Comparison of ENCODE assay signal across 22 cellular contexts in the genomic region with DNA sequence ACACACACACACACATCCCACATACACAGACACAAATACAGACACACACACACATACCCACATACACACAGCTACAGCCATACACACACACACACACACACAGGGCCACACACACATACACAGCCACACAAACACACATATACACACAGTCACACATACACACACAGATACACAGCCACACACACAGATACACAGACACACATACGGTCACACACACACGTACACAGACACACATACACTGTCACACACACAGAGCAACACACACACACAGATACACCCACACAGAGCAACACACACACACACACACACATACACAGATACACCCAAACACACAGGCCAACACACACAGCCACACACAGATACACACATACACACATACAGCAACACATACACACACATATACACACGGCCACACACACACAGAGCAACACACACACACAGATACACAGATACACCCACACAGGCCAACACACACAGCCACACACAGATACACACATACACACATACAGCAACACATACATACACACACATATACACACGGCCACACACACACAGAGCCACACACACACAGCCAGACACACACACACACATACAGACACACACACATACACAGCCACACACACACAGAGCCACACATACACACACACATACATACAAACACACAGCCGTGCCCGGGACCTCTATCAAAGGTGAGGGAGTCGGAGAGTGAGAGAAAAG. TPM values are rescaled to one million over a fixed set of nuclear protein-coding genes. Genes with fewer than 3 reads are reported as not detected.
DNase-seq lines count a peak whose midpoint lies in the region; ATAC-seq, FAIRE-seq and TF ChIP-seq lines count a peak whose summit lies in the region.
"Had no signal": no experiment of that assay in that cellular context is flagged by ENCODE, and none has a peak within 500 bp of the region (broad histone marks: within the 10 kb centered on the region; RNA-seq: fewer than 3 reads in every experiment).

No MANE protein-coding gene starts in this region.

- BruUV-seq in GM12878 (replicated peaks; lab: Mats Ljungman, UMichigan) = no TSS peak

- no peak overlapping the region for H2BK120ac ChIP-seq in neuronal stem cell (ENCODE audit: low read depth, low read length)

- peak overlapping the region; percentile 6 for H3K4ac ChIP-seq in neuronal stem cell (ENCODE audit: low read length)

- H3K4me2 ChIP-seq in GM12878 (ENCODE audit: control insufficient read depth, insufficient read depth) (no peak overlapping the region), neuronal stem cell (ENCODE audit: insufficient read depth, low read length, poor library complexity, severe bottlenecking) (no peak overlapping the region)

- POLR2A ChIA-PET in GM12878 (lab: Charles Lee) = no interaction called here

- H4K8ac ChIP-seq in neuronal stem cell (ENCODE audit: low read depth, low read length) = no peak overlapping the region

- H3K4me3 ChIP-seq in GM12878 = no peak overlapping the region
- peak overlapping the region in 1 of 2 donors; percentile 64 for H3K4me3 ChIP-seq in neuronal stem cell (ENCODE audit: low read length in 2 of 2)
- H3K4me3 ChIP-seq: GM23248, SK-N-MC had no signal

- peak overlapping the region; percentile 3 for H3K14ac ChIP-seq in neuronal stem cell (ENCODE audit: low read length)

- FAIRE-seq in GM12878 (lab: Jason Lieb, UNC) = peak; percentile 65
- FAIRE-seq: GM19239 had no signal

- H3K9ac ChIP-seq in GM12878 (ENCODE audit: control insufficient read depth, insufficient read depth, low read length) = no peak overlapping the region
- peak overlapping the region; percentile 78 for H3K9ac ChIP-seq in neuronal stem cell (ENCODE audit: low read depth, low read length, poor library complexity)
- H3K9ac ChIP-seq: GM23248 had no signal

- H3K36me3 ChIP-seq in GM12878 (ENCODE audit: control insufficient read depth in 2 of 2, insufficient read depth in 2 of 2, low read length in 1 of 2) = no peaks in the 10 kb centered on the region
- peaks cover 0 to 5% of the 10 kb centered on the region in 2 donors for H3K36me3 ChIP-seq in neuronal stem cell (replicated peaks in 1 of 2; ENCODE audit: control insufficient read depth in 2 of 2, insufficient read depth in 2 of 2, low read length in 2 of 2)

- CTCF ChIA-PET in GM12878 (lab: Yijun Ruan, JAX) = no interaction called here

- TF ChIP-seq POLR2A in GM12878 (IDR thresholded peaks at IDR 0.05; ENCODE audit: low read depth, low read length) = no peak

- TF ChIP-seq EP300 in GM12878 (IDR thresholded peaks at IDR 0.05; ENCODE audit: borderline replicate concordance in 1 of 2, control insufficient read depth in 1 of 2, low read depth in 2 of 2, low read length in 2 of 2) = no peak

- TF ChIP-seq CTCF in GM12878 (IDR thresholded peaks at IDR 0.05 in 2 of 3, conservative IDR thresholded peaks at IDR 0.05 in 1 of 3; ENCODE audit: control insufficient read depth in 2 of 3, extremely low read depth in 1 of 3, insufficient read depth in 1 of 3, low read depth in 3 of 3, low read length in 3 of 3) = no peak

- H4K91ac ChIP-seq in neuronal stem cell (ENCODE audit: low read depth, low read length, poor library complexity) = peak overlapping the region; percentile 87

- H3K9me3 ChIP-seq in GM12878 (replicated peaks; ENCODE audit: control insufficient read depth, insufficient read depth, low read length) (no peaks in the 10 kb centered on the region), neuronal stem cell (replicated peaks in 1 of 2; ENCODE audit: control insufficient read depth in 2 of 2, insufficient read depth in 1 of 2, low read depth in 1 of 2, low read length in 2 of 2) (peaks cover 0 to 7% of the 10 kb centered on the region in 2 donors)

- no peak overlapping the region for H2BK12ac ChIP-seq in neuronal stem cell (ENCODE audit: low read length)

- H3K79me1 ChIP-seq in neuronal stem cell (ENCODE audit: low read depth, low read length) = peaks cover 10% of the 10 kb centered on the region

- TF ChIP-seq RAD21 in GM12878 (IDR thresholded peaks at IDR 0.05; ENCODE audit: insufficient read depth, low read depth, low read length) = no peak

- H2BK5ac ChIP-seq in neuronal stem cell (ENCODE audit: low read length) = no peak overlapping the region

- no peak overlapping the region for H2AK5ac ChIP-seq in neuronal stem cell (ENCODE audit: low read depth, low read length)

- in situ Hi-C loops in GM12878 (cut with MboI) = no loop called here
- in situ Hi-C loops in G401 (cut with HindIII; ENCODE audit: low sequenced_read_pairs) = no loop called here

- DNase-seq in Right ventricle myocardium superior (peak; percentile 3), cardiac septum (ENCODE audit: low spot score) (no peak), GM12878 (ENCODE audit: low read depth, low spot score) (no peak), neuronal stem cell (ENCODE audit: low spot score) (no peak), G401 (ENCODE audit: low spot score) (no peak)
- no peak for DNase-seq in activated CD8-positive, alpha-beta memory T cell treated with anti-CD3 and anti-CD28 coated beads for 24 hours
- DNase-seq in central memory CD4-positive, alpha-beta T cell = no peak
- no peak for DNase-seq in activated T-cell treated with anti-CD3 and anti-CD28 coated beads, Interleukin-2, amount 50 U/mL, for 48 hours
- DNase-seq: DMS 273 treated with DMSO at 0.1 percent for 48 hours, DND-41, GDM1, GM23248, KG1, NCI-H1436 treated with DMSO at 0.1 percent for 48 hours, NCI-H2029, NCI-H526, SHP77 had no signal

- H2AFZ ChIP-seq in GM12878 (ENCODE audit: control insufficient read depth, low read depth, low read length) (no peak overlapping the region), neuronal stem cell (ENCODE audit: low read length) (no peak overlapping the region)
- H2AFZ ChIP-seq: GM23248 had no signal

- no peak overlapping the region for H2BK15ac ChIP-seq in neuronal stem cell (ENCODE audit: low read length)

- H3K27me3 ChIP-seq in GM12878 (replicated peaks in 1 of 2; ENCODE audit: control insufficient read depth in 2 of 2, insufficient read depth in 2 of 2, low read length in 1 of 2) = peaks cover 0 to 1% of the 10 kb centered on the region in 2 experiments; a peak in 2 of 4 replicates
- peaks cover 7 to 47% (median 27%) of the 10 kb centered on the region in 3 experiments for H3K27me3 ChIP-seq in neuronal stem cell (ENCODE audit: control insufficient read depth in 3 of 3, insufficient read depth in 3 of 3, low read depth in 1 of 3, low read length in 3 of 3)

- H3K18ac ChIP-seq in neuronal stem cell (ENCODE audit: low read length) = peak overlapping the region; percentile 59

- intact Hi-C loops in Right ventricle myocardium superior (cut with DNase I) (loop anchor here (10.0 kb wide), 1 partner anchor 413 kb away; the partner anchor contains the start of gene METTL2B), cardiac septum (cut with DNase I) (no loop called here), GM12878 (cut with micrococcal nuclease; ENCODE audit: unreplicated experiment) (loop anchor here (10.0 kb wide), 1 partner anchor 433 kb away; the partner anchor contains the start of gene HILPDA)

- RAD21 ChIA-PET in GM12878 (lab: Charles Lee; ENCODE audit: unreplicated experiment) = no interaction called here

- no peak for ATAC-seq in Right ventricle myocardium superior (ENCODE audit: poor library complexity)
- no peak for ATAC-seq in GM12878
- ATAC-seq: Panc1 had no signal

- peak overlapping the region; percentile 45 for H3K23ac ChIP-seq in neuronal stem cell (ENCODE audit: low read depth, low read length, poor library complexity)

- H3K27ac ChIP-seq in GM12878 (ENCODE audit: control insufficient read depth, insufficient read depth) (no peak overlapping the region), neuronal stem cell (replicated peaks; ENCODE audit: low read length) (no peak overlapping the region)
- H3K27ac ChIP-seq: GM23248, SK-N-MC had no signal

- H3K4me1 ChIP-seq in GM12878 (ENCODE audit: control insufficient read depth, insufficient read depth, low read length) (peaks cover 11% of the 10 kb centered on the region), neuronal stem cell (ENCODE audit: control insufficient read depth in 2 of 2, insufficient read depth in 1 of 2, low read depth in 1 of 2, low read length in 2 of 2) (peaks cover 0 to 1% of the 10 kb centered on the region in 2 donors)

- no peaks in the 10 kb centered on the region for H4K20me1 ChIP-seq in GM12878 (ENCODE audit: control insufficient read depth, insufficient read depth)

- no peaks in the 10 kb centered on the region for H3K79me2 ChIP-seq in GM12878 (ENCODE audit: control insufficient read depth, insufficient read depth, low read length)

- SMC1A ChIA-PET in GM12878 (lab: Charles Lee; ENCODE audit: uncharacterized antibody, unreplicated experiment) = no interaction called here

- WGBS in GM12878 (ENCODE audit: insufficient coverage, insufficient replicate concordance, low lambda C conversion rate, missing lambda C conversion rate) = 83% methylated on average over 7 of the region's 7 CpGs
- no CpG with 5 or more reads among the region's 7 CpGs for WGBS in neuronal stem cell (ENCODE audit: extremely low coverage in 2 of 2, insufficient read length in 2 of 2, insufficient replicate concordance in 1 of 2), 2 donors

RNA-seq across cellular contexts. Expression of gene KCP, which starts 22.3 kb away (rescaled TPM):
- total RNA-seq in Right ventricle myocardium superior = 0.11 TPM
- total RNA-seq in cardiac septum = 0.35 TPM
- 6.2 and 7.5 TPM in 2 replicates for total RNA-seq in GM12878 (2013; cell fraction: nucleolus; rRNA removed)
- 2.9 and 4.2 TPM in 2 replicates for total RNA-seq in GM12878 (2014; rRNA removed)
- total RNA-seq in GM12878 (2014; rRNA removed; fragmentation: Illumina TruSeq; extraction: Trizol) = 1.1 and 1.4 TPM in 2 replicates
- total RNA-seq in GM12878 (2021) = 5.6 and 7.8 TPM in 2 replicates
- 1.4 TPM for polyA plus RNA-seq in GM12878 (2011; ENCODE audit: low read depth)
- 0.45 and 0.76 TPM in 2 replicates for polyA plus RNA-seq in GM12878 (2011; rRNA removed)
- polyA plus RNA-seq in GM12878 (2011; cell fraction: cytosol; rRNA removed) = 1.0 and 1.9 TPM in 2 replicates
- 17.7 and 21.9 TPM in 2 replicates for polyA plus RNA-seq in GM12878 (2011; cell fraction: nucleus; rRNA removed)
- 2.9 and 3.4 TPM in 2 replicates for polyA plus RNA-seq in GM12878 (2012)
- 0.48 and 1.0 TPM in 2 replicates for polyA plus RNA-seq in GM12878 (2014; fragmentation: Illumina TruSeq; extraction: Trizol)
- polyA plus RNA-seq in GM12878 (2014; fragmentation: Nextera tagmentation; extraction: Ambion mirVana) = under 1 TPM; 0.05 to 0.35 TPM
- polyA plus RNA-seq in GM12878 (2014; rRNA removed) = 6.0 and 7.6 TPM in 2 replicates
- 1 to 10 TPM; 4.0 to 4.3 TPM for polyA plus RNA-seq in GM12878 (2016; fragmentation: Nextera tagmentation; extraction: Ambion mirVana)
- 1.1 and 2.2 TPM in 2 replicates for polyA minus RNA-seq in GM12878 (2011; rRNA and poly(A)+ RNA removed)
- polyA minus RNA-seq in GM12878 (2011; cell fraction: cytosol; rRNA and poly(A)+ RNA removed) = 0.21 and 1.5 TPM in 2 replicates
- polyA minus RNA-seq in GM12878 (2011; cell fraction: nucleus; rRNA and poly(A)+ RNA removed) = 3.5 and 6.1 TPM in 2 replicates
- polyA plus RNA-seq in neuronal stem cell (2013, experiment 1 of 2) = 1.0 TPM
- 1.1 TPM for polyA plus RNA-seq in neuronal stem cell (2013, experiment 2 of 2)
- 2.8 and 4.7 TPM in 2 replicates for total RNA-seq in G401 (2014; rRNA removed; shearing (Covaris generic))
- total RNA-seq: GM23248, M059J had no signal

RNA-seq across cellular contexts. Expression of gene ATP6V1F, which starts 25.5 kb away (rescaled TPM):
- total RNA-seq in Right ventricle myocardium superior (119 TPM), cardiac septum (80.0 TPM), GM12878 (2014; rRNA removed) (123 and 126 TPM in 2 replicates), GM12878 (2014; rRNA removed; fragmentation: Illumina TruSeq; extraction: Trizol) (108 and 111 TPM in 2 replicates), GM12878 (2021) (143 and 155 TPM in 2 replicates)
- 10.0 and 12.5 TPM in 2 replicates for total RNA-seq in GM12878 (2013; cell fraction: nucleolus; rRNA removed)
- polyA plus RNA-seq in GM12878 (2011; ENCODE audit: low read depth) = 304 TPM
- polyA plus RNA-seq in GM12878 (2011; rRNA removed) (121 and 194 TPM in 2 replicates), GM12878 (2014; fragmentation: Illumina TruSeq; extraction: Trizol) (62.7 and 179 TPM in 2 replicates), GM12878 (2014; fragmentation: Nextera tagmentation; extraction: Ambion mirVana) (100 to 1,000 TPM; 246 to 343 TPM), GM12878 (2014; rRNA removed) (211 and 223 TPM in 2 replicates), GM12878 (2016; fragmentation: Nextera tagmentation; extraction: Ambion mirVana) (100 to 1,000 TPM; 286 TPM)
- 318 and 402 TPM in 2 replicates for polyA plus RNA-seq in GM12878 (2011; cell fraction: cytosol; rRNA removed)
- polyA plus RNA-seq in GM12878 (2011; cell fraction: nucleus; rRNA removed) = 124 and 144 TPM in 2 replicates
- polyA plus RNA-seq in GM12878 (2012) = 206 and 310 TPM in 2 replicates
- polyA minus RNA-seq in GM12878 (2011; rRNA and poly(A)+ RNA removed) = 40.6 and 67.1 TPM in 2 replicates
- polyA minus RNA-seq in GM12878 (2011; cell fraction: cytosol; rRNA and poly(A)+ RNA removed) = 18.7 and 20.3 TPM in 2 replicates
- 17.5 and 22.7 TPM in 2 replicates for polyA minus RNA-seq in GM12878 (2011; cell fraction: nucleus; rRNA and poly(A)+ RNA removed)
- polyA plus RNA-seq in neuronal stem cell (2013, experiment 1 of 2) = 216 TPM
- polyA plus RNA-seq in neuronal stem cell (2013, experiment 2 of 2) = 208 TPM
- 221 and 246 TPM in 2 replicates for total RNA-seq in G401 (2014; rRNA removed; shearing (Covaris generic))

RNA-seq across cellular contexts. Expression of gene IRF5, which starts 49.5 kb away (rescaled TPM):
- total RNA-seq in Right ventricle myocardium superior (1.9 TPM), cardiac septum (1.6 TPM), GM12878 (2014; rRNA removed) (81.7 and 90.0 TPM in 2 replicates), GM12878 (2014; rRNA removed; fragmentation: Illumina TruSeq; extraction: Trizol) (33.9 and 36.5 TPM in 2 replicates), GM12878 (2021) (74.6 and 74.9 TPM in 2 replicates)
- total RNA-seq in GM12878 (2013; cell fraction: nucleolus; rRNA removed) = 65.7 and 75.1 TPM in 2 replicates
- 26.5 TPM for polyA plus RNA-seq in GM12878 (2011; ENCODE audit: low read depth)
- polyA plus RNA-seq in GM12878 (2011; rRNA removed) (31.5 and 55.1 TPM in 2 replicates), GM12878 (2014; fragmentation: Illumina TruSeq; extraction: Trizol) (23.2 and 39.7 TPM in 2 replicates), GM12878 (2014; fragmentation: Nextera tagmentation; extraction: Ambion mirVana) (1 to 10 TPM; 5.4 to 8.9 TPM), GM12878 (2014; rRNA removed) (68.3 and 71.5 TPM in 2 replicates), GM12878 (2016; fragmentation: Nextera tagmentation; extraction: Ambion mirVana) (10 to 100 TPM; 84.1 to 90.3 TPM)
- polyA plus RNA-seq in GM12878 (2011; cell fraction: cytosol; rRNA removed) = 56.7 and 79.4 TPM in 2 replicates
- 213 and 230 TPM in 2 replicates for polyA plus RNA-seq in GM12878 (2011; cell fraction: nucleus; rRNA removed)
- 45.6 and 55.1 TPM in 2 replicates for polyA plus RNA-seq in GM12878 (2012)
- 49.2 and 83.0 TPM in 2 replicates for polyA minus RNA-seq in GM12878 (2011; rRNA and poly(A)+ RNA removed)
- 43.8 and 50.8 TPM in 2 replicates for polyA minus RNA-seq in GM12878 (2011; cell fraction: cytosol; rRNA and poly(A)+ RNA removed)
- 46.4 and 73.5 TPM in 2 replicates for polyA minus RNA-seq in GM12878 (2011; cell fraction: nucleus; rRNA and poly(A)+ RNA removed)
- polyA plus RNA-seq in neuronal stem cell (2013, experiment 1 of 2) = 0.64 TPM
- polyA plus RNA-seq in neuronal stem cell (2013, experiment 2 of 2) = 0.71 TPM
- total RNA-seq in G401 (2014; rRNA removed; shearing (Covaris generic)) = not detected in 2 replicates

RNA-seq across cellular contexts. Expression of gene FLNC, which starts 58.0 kb away (rescaled TPM):
- total RNA-seq in Right ventricle myocardium superior = 601 TPM
- 1,261 TPM for total RNA-seq in cardiac septum
- total RNA-seq in GM12878 (2013; cell fraction: nucleolus; rRNA removed) = 0.04 TPM in 1 of 2 replicates, not detected in the other
- total RNA-seq in GM12878 (2014; rRNA removed) = 0.05 and 0.11 TPM in 2 replicates
- 0.09 TPM in 1 of 2 replicates, not detected in the other for total RNA-seq in GM12878 (2014; rRNA removed; fragmentation: Illumina TruSeq; extraction: Trizol)
- 0.21 and 0.32 TPM in 2 replicates for total RNA-seq in GM12878 (2021)
- 0.07 TPM for polyA plus RNA-seq in GM12878 (2011; ENCODE audit: low read depth)
- not detected in 2 replicates for polyA plus RNA-seq in GM12878 (2011; rRNA removed)
- polyA plus RNA-seq in GM12878 (2011; cell fraction: cytosol; rRNA removed) = not detected in 2 replicates
- polyA plus RNA-seq in GM12878 (2011; cell fraction: nucleus; rRNA removed) = 0.03 TPM in 1 of 2 replicates, not detected in the other
- 0.12 and 0.17 TPM in 2 replicates for polyA plus RNA-seq in GM12878 (2012)
- 0.01 TPM in 1 of 2 replicates, not detected in the other for polyA plus RNA-seq in GM12878 (2014; fragmentation: Illumina TruSeq; extraction: Trizol)
- under 1 TPM in 1 of 2 experiments, not detected in 1; 0.02 TPM for polyA plus RNA-seq in GM12878 (2014; fragmentation: Nextera tagmentation; extraction: Ambion mirVana)
- polyA plus RNA-seq in GM12878 (2014; rRNA removed) = 0.01 and 0.06 TPM in 2 replicates
- under 1 TPM; 0.03 to 0.08 TPM for polyA plus RNA-seq in GM12878 (2016; fragmentation: Nextera tagmentation; extraction: Ambion mirVana)
- 0.05 and 0.07 TPM in 2 replicates for polyA minus RNA-seq in GM12878 (2011; rRNA and poly(A)+ RNA removed)
- polyA minus RNA-seq in GM12878 (2011; cell fraction: cytosol; rRNA and poly(A)+ RNA removed) = 0.13 TPM in 1 of 2 replicates, not detected in the other
- 0.19 TPM in 1 of 2 replicates, not detected in the other for polyA minus RNA-seq in GM12878 (2011; cell fraction: nucleus; rRNA and poly(A)+ RNA removed)
- 17.5 TPM for polyA plus RNA-seq in neuronal stem cell (2013, experiment 1 of 2)
- polyA plus RNA-seq in neuronal stem cell (2013, experiment 2 of 2) = 17.4 TPM
- total RNA-seq in G401 (2014; rRNA removed; shearing (Covaris generic)) = 211 and 231 TPM in 2 replicates
- total RNA-seq: B cell had no signal

Comparison
In these comparisons a context has a peak if more than half of its experiments do, and no peak if none do; other contexts are left out.
1. RNA of gene IRF5, which starts 49.5 kb away (total RNA-seq): 33.9 to 90.0 TPM in GM12878; 1.9 TPM in Right ventricle myocardium superior (single experiment), 1.6 TPM in cardiac septum (single experiment) and not detected in G401; every median in the first group is over 10 times any median in the second.